ENCODE assay signal across 2 cellular contexts in the genomic region with DNA sequence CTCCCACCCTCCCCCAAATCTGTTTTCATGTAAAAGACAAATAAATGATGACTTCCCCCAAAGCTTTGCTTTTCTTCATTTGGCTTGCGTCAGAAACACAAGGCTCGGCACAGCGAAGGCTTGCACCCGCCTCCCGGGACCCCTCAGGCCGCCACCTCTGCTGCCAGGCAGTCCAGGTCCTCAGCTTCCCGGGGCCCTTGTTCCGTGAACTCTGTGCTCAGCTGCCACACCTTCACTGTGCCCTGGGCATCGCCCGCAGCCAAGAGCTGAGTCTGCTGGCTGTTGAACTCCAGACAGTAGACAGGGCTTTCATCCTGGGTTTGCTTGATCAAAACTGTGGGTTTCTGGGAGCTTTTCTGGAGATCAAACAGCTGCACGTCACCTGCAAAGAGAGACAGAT.
TF ChIP-seq lines count a peak whose summit lies in the region.

No MANE protein-coding gene starts in this region.

TF ChIP-seq in SK-N-SH, 30 proteins besides CTCF, POLR2A, EP300 and RAD21 (continued from another document):
- TF ChIP-seq, protein P1, sequence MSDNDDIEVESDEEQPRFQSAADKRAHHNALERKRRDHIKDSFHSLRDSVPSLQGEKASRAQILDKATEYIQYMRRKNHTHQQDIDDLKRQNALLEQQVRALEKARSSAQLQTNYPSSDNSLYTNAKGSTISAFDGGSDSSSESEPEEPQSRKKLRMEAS (IDR thresholded peaks at IDR 0.05; ENCODE audit: low read depth), result no peak
- TF ChIP-seq RXRA (IDR thresholded peaks at IDR 0.05; ENCODE audit: borderline replicate concordance, low read depth), result no peak
- TF ChIP-seq POLR2AphosphoS5 (IDR thresholded peaks at IDR 0.05; ENCODE audit: low read depth, low read length), result no peak
- no peak for TF ChIP-seq ELF1 (IDR thresholded peaks at IDR 0.05)
- TF ChIP-seq FOXJ3 (CRISPR knock-in tag; IDR thresholded peaks at IDR 0.05), result no peak
- TF ChIP-seq TEAD4 (IDR thresholded peaks at IDR 0.05; ENCODE audit: borderline replicate concordance, insufficient read depth), result no peak
- TF ChIP-seq JUND (IDR thresholded peaks at IDR 0.05), result no peak

TF ChIP-seq in SK-N-SH treated with all-trans-retinoic acid at 6 μM for 48 hours, 23 proteins besides CTCF, POLR2A, EP300 and RAD21 (continued from another document):
- TF ChIP-seq, protein P2, sequence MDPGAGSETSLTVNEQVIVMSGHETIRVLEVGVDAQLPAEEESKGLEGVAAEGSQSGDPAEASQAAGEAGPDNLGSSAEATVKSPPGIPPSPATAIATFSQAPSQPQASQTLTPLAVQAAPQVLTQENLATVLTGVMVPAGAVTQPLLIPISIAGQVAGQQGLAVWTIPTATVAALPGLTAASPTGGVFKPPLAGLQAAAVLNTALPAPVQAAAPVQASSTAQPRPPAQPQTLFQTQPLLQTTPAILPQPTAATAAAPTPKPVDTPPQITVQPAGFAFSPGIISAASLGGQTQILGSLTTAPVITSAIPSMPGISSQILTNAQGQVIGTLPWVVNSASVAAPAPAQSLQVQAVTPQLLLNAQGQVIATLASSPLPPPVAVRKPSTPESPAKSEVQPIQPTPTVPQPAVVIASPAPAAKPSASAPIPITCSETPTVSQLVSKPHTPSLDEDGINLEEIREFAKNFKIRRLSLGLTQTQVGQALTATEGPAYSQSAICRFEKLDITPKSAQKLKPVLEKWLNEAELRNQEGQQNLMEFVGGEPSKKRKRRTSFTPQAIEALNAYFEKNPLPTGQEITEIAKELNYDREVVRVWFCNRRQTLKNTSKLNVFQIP (CRISPR knock-in tag; IDR thresholded peaks at IDR 0.05; ENCODE audit: borderline replicate concordance, low read depth), result no peak
TF ChIP-seq in SK-N-SH treated with all-trans-retinoic acid at 6 μM for 48 hours: peak in this region for 0.
